Comparison of ENCODE assay signal across 1 cellular context in the genomic region with DNA sequence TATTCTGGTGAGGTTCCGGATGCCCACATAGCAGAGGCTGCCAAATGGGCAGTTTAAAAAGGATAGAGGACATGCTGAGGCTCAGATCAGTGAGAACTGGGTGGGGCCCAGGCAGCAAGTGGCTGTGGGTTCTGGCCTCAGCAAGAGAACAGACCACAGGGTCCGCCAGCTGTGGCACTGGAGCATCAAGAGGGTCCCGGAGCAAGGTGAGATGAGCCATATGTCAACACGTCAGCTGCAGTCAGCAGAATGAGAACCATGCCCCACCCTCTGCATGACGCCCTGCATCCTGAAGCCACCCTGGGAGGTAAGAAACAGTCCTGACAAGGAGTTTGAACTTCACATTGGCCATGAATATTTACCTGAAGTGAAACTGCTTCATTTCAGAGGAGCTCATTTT.
TF ChIP-seq lines count a peak whose summit lies in the region.

No MANE protein-coding gene starts in this region.

TF ChIP-seq in K562, 482 proteins besides CTCF, POLR2A, EP300 and RAD21:
- TF ChIP-seq, protein P1, sequence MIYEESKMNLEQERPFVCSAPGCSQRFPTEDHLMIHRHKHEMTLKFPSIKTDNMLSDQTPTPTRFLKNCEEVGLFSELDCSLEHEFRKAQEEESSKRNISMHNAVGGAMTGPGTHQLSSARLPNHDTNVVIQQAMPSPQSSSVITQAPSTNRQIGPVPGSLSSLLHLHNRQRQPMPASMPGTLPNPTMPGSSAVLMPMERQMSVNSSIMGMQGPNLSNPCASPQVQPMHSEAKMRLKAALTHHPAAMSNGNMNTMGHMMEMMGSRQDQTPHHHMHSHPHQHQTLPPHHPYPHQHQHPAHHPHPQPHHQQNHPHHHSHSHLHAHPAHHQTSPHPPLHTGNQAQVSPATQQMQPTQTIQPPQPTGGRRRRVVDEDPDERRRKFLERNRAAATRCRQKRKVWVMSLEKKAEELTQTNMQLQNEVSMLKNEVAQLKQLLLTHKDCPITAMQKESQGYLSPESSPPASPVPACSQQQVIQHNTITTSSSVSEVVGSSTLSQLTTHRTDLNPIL (CRISPR knock-in tag; IDR thresholded peaks at IDR 0.05), result no peak
- no peak for TF ChIP-seq ZNF395 (CRISPR knock-in tag; IDR thresholded peaks at IDR 0.05)
TF ChIP-seq in K562: peak in this region for 0.
